Comparison of ENCODE assay signal across 8 cellular contexts in genomic region chr17:50479522-50480141, GRCh38. TPM values are rescaled to one million over a fixed set of nuclear protein-coding genes. Genes with fewer than 3 reads are reported as not detected.
DNase-seq lines count a peak whose midpoint lies in the region; ATAC-seq and TF ChIP-seq lines count a peak whose summit lies in the region.

No MANE protein-coding gene starts in this region.

- peak; percentile 78 for DNase-seq in COLO829 (ENCODE audit: low spot score)
- peak; percentile 90 for DNase-seq in NCI-H69 (lab: John Stamatoyannopoulos, UW)
- peak; percentile 72 to 75 for DNase-seq in activated CD4-positive, alpha-beta T cell treated with anti-CD3 and anti-CD28 coated beads, Interleukin-2, amount 50 U/mL, for 48 hours
- DNase-seq in lower lobe of right lung: peak; percentile 87
- DNase-seq in stimulated activated CD4-positive, alpha-beta T cell treated with anti-CD3 and anti-CD28 coated beads, TNF-alpha, amount 100 ng/mL, for 48 hours (ENCODE audit: low read depth in 3 of 3): peak; percentile 30 to 58 (median 53)

- peak; percentile 59 for TF ChIP-seq CTCF in lower lobe of right lung (IDR thresholded peaks at IDR 0.05)

- H3K4me3 ChIP-seq in duodenal mucosa (ENCODE audit: low read depth in 1 of 2, low read length in 2 of 2): peak overlapping the region; percentile 72 to 77
- H3K4me3 ChIP-seq in lower lobe of right lung: peak overlapping the region; percentile 91

- H3K9me3 ChIP-seq in duodenal mucosa (ENCODE audit: control insufficient read depth in 1 of 2, low read length in 2 of 2): no peaks in the 10 kb centered on the region
- H3K9me3 ChIP-seq in lower lobe of right lung: no peaks in the 10 kb centered on the region

- intact Hi-C loops in lower lobe of right lung (cut with DNase I): no loop called here

- peak overlapping the region; percentile 39 to 70 for H3K9ac ChIP-seq in duodenal mucosa (ENCODE audit: low read depth in 1 of 2, low read length in 2 of 2)

- ATAC-seq in HG03175 (IDR thresholded peaks at IDR 0.05; ENCODE audit: unreplicated experiment) (peak; percentile 37), lower lobe of right lung (peak; percentile 68 to 79), GM18909 (IDR thresholded peaks at IDR 0.05; ENCODE audit: poor library complexity, unreplicated experiment) (no peak)

- H3K36me3 ChIP-seq in duodenal mucosa (ENCODE audit: control insufficient read depth in 1 of 2, insufficient read depth in 2 of 2, low read length in 2 of 2) (peaks cover 15 to 22% of the 10 kb centered on the region in 2 donors), lower lobe of right lung (peaks cover 33% of the 10 kb centered on the region)

- H3K4me1 ChIP-seq in duodenal mucosa (ENCODE audit: control insufficient read depth in 1 of 2, insufficient read depth in 2 of 2, low read length in 2 of 2) (peaks cover 24 to 28% of the 10 kb centered on the region in 2 donors), lower lobe of right lung (peaks cover 39% of the 10 kb centered on the region)

- no peak overlapping the region for H3K27ac ChIP-seq in duodenal mucosa (ENCODE audit: low read depth, low read length)
- H3K27ac ChIP-seq in lower lobe of right lung: peak overlapping the region; percentile 89

- H3K27me3 ChIP-seq in duodenal mucosa (ENCODE audit: control insufficient read depth in 1 of 2, insufficient read depth in 2 of 2, low read length in 2 of 2): no peaks in the 10 kb centered on the region
- no peaks in the 10 kb centered on the region for H3K27me3 ChIP-seq in lower lobe of right lung (ENCODE audit: low read depth)

RNA-seq across cellular contexts. Expression of gene RSAD1, which starts 1.0 kb away (rescaled TPM):
- 29.2 TPM for total RNA-seq in lower lobe of right lung

RNA-seq across cellular contexts. Expression of gene CHAD, which starts 11.0 kb away (rescaled TPM):
- not detected for total RNA-seq in lower lobe of right lung

RNA-seq across cellular contexts. Expression of gene MYCBPAP, which starts 28.6 kb away (rescaled TPM):
- 3.8 TPM for total RNA-seq in lower lobe of right lung

RNA-seq across cellular contexts. Expression of gene EPN3, which starts 52.9 kb away (rescaled TPM):
- total RNA-seq in lower lobe of right lung: 1.5 TPM

RNA-seq across cellular contexts. Expression of gene ACSF2, which starts 53.6 kb away (rescaled TPM):
- 70.4 TPM for total RNA-seq in lower lobe of right lung
